In the genomic region with DNA sequence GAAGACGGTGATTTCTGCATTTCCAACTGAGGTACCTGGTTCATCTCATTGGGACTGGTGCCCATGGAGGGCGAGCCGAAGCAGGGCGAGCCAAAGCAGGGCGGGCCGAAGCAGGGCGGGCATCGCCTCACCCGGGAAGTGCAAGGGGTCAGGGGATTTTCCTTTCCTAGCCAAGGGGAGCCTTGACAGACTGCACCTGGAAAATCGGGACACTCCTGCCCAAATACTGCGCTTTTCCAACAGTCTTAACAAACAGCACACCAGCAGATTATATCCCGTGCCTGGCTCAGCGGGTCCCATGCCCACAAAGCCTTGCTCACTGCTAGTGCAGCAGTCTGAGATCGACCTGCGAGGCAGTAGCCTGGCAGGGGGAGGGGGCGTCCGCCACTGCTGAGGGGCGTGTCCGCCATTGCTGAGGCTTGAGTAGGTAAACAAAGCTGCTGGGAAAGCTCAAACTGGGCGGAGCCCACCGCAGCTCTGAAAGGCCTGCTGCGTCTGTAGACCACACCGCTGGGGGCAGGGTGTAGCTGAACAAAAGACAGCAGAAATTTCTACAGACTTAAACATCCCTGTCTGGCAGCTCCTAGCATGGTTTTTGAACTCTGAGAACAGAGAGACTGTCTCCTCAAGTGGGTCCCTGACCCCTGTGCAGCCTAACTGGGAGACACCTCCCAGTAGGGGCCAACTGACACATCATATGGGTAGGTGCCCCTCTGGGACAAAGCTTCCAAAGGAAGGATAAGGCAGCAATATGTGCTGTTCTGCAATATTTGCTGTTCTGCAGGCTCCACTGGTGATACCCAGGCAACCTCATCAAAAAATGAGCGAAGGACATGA, we compare ENCODE assay signal across 1 cellular context.
A peak's percentile ranks its signal among the peaks of the same experiment; 100 is the strongest.
TF ChIP-seq lines count a peak whose summit lies in the region.

No MANE protein-coding gene starts in this region.

TF ChIP-seq in HepG2, 621 proteins besides CTCF, POLR2A, EP300 and RAD21 (continued from another document and continues in another):
- peak; percentile 84; the same call in 1 of the 2 replicates for TF ChIP-seq NFKBIZ (CRISPR knock-in tag; IDR thresholded peaks at IDR 0.05)
- TF ChIP-seq, protein P1, sequence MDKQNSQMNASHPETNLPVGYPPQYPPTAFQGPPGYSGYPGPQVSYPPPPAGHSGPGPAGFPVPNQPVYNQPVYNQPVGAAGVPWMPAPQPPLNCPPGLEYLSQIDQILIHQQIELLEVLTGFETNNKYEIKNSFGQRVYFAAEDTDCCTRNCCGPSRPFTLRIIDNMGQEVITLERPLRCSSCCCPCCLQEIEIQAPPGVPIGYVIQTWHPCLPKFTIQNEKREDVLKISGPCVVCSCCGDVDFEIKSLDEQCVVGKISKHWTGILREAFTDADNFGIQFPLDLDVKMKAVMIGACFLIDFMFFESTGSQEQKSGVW (CRISPR knock-in tag; IDR thresholded peaks at IDR 0.05; ENCODE audit: borderline replicate concordance), result no peak
- no peak for TF ChIP-seq ZNF430 (CRISPR knock-in tag; IDR thresholded peaks at IDR 0.05)
- peak; percentile 22; the same call in 1 of the 2 replicates for TF ChIP-seq ZNF563 (CRISPR knock-in tag; IDR thresholded peaks at IDR 0.05)
- TF ChIP-seq MBNL3 (CRISPR knock-in tag; conservative IDR thresholded peaks at IDR 0.05), result no peak
- TF ChIP-seq NFKB2 (CRISPR knock-in tag; IDR thresholded peaks at IDR 0.05; ENCODE audit: borderline replicate concordance), result peak; percentile 78; the same call in 1 of the 2 replicates
- no peak for TF ChIP-seq GFI1 (CRISPR knock-in tag; IDR thresholded peaks at IDR 0.05; ENCODE audit: borderline replicate concordance)
- no peak for TF ChIP-seq ZSCAN21 (CRISPR knock-in tag; IDR thresholded peaks at IDR 0.05; ENCODE audit: borderline replicate concordance)
- TF ChIP-seq ASH2L (IDR thresholded peaks at IDR 0.05; ENCODE audit: insufficient read length, low read depth, low read length), result peak; percentile 46
- no peak for TF ChIP-seq RBAK (CRISPR knock-in tag; IDR thresholded peaks at IDR 0.05)
- TF ChIP-seq ZNF431 (CRISPR knock-in tag; IDR thresholded peaks at IDR 0.05; ENCODE audit: borderline replicate concordance, low read depth), result no peak
- no peak for TF ChIP-seq ZFP37 (CRISPR knock-in tag; IDR thresholded peaks at IDR 0.05; ENCODE audit: borderline replicate concordance)
- TF ChIP-seq MEF2D (CRISPR knock-in tag; IDR thresholded peaks at IDR 0.05), result no peak
- no peak for TF ChIP-seq THYN1 (CRISPR knock-in tag; IDR thresholded peaks at IDR 0.05; ENCODE audit: borderline replicate concordance, low read depth)
- peak; percentile 85 for TF ChIP-seq MYC (CRISPR knock-in tag; IDR thresholded peaks at IDR 0.05; ENCODE audit: borderline replicate concordance)
- TF ChIP-seq SALL1 (CRISPR knock-in tag; IDR thresholded peaks at IDR 0.05), result peak; percentile 84; the same call in 1 of the 2 replicates
- TF ChIP-seq ZNF33B (CRISPR knock-in tag; IDR thresholded peaks at IDR 0.05), result peak; percentile 47; the same call in 1 of the 2 replicates
- no peak for TF ChIP-seq SP140L (CRISPR knock-in tag; IDR thresholded peaks at IDR 0.05; ENCODE audit: borderline replicate concordance)
- TF ChIP-seq POLR2AphosphoS2 (IDR thresholded peaks at IDR 0.05; ENCODE audit: low read depth, low read length), result no peak
- TF ChIP-seq, protein P2, sequence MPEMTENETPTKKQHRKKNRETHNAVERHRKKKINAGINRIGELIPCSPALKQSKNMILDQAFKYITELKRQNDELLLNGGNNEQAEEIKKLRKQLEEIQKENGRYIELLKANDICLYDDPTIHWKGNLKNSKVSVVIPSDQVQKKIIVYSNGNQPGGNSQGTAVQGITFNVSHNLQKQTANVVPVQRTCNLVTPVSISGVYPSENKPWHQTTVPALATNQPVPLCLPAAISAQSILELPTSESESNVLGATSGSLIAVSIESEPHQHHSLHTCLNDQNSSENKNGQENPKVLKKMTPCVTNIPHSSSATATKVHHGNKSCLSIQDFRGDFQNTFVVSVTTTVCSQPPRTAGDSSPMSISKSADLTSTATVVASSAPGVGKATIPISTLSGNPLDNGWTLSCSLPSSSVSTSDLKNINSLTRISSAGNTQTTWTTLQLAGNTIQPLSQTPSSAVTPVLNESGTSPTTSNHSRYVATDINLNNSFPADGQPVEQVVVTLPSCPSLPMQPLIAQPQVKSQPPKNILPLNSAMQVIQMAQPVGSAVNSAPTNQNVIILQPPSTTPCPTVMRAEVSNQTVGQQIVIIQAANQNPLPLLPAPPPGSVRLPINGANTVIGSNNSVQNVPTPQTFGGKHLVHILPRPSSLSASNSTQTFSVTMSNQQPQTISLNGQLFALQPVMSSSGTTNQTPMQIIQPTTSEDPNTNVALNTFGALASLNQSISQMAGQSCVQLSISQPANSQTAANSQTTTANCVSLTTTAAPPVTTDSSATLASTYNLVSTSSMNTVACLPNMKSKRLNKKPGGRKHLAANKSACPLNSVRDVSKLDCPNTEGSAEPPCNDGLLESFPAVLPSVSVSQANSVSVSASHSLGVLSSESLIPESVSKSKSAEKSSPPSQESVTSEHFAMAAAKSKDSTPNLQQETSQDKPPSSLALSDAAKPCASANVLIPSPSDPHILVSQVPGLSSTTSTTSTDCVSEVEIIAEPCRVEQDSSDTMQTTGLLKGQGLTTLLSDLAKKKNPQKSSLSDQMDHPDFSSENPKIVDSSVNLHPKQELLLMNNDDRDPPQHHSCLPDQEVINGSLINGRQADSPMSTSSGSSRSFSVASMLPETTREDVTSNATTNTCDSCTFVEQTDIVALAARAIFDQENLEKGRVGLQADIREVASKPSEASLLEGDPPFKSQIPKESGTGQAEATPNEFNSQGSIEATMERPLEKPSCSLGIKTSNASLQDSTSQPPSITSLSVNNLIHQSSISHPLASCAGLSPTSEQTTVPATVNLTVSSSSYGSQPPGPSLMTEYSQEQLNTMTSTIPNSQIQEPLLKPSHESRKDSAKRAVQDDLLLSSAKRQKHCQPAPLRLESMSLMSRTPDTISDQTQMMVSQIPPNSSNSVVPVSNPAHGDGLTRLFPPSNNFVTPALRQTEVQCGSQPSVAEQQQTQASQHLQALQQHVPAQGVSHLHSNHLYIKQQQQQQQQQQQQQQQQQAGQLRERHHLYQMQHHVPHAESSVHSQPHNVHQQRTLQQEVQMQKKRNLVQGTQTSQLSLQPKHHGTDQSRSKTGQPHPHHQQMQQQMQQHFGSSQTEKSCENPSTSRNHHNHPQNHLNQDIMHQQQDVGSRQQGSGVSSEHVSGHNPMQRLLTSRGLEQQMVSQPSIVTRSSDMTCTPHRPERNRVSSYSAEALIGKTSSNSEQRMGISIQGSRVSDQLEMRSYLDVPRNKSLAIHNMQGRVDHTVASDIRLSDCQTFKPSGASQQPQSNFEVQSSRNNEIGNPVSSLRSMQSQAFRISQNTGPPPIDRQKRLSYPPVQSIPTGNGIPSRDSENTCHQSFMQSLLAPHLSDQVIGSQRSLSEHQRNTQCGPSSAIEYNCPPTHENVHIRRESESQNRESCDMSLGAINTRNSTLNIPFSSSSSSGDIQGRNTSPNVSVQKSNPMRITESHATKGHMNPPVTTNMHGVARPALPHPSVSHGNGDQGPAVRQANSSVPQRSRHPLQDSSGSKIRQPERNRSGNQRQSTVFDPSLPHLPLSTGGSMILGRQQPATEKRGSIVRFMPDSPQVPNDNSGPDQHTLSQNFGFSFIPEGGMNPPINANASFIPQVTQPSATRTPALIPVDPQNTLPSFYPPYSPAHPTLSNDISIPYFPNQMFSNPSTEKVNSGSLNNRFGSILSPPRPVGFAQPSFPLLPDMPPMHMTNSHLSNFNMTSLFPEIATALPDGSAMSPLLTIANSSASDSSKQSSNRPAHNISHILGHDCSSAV (CRISPR knock-in tag; IDR thresholded peaks at IDR 0.05; ENCODE audit: borderline replicate concordance), result no peak
- no peak; the same call in 1 of the 2 replicates for TF ChIP-seq TBP (CRISPR knock-in tag; IDR thresholded peaks at IDR 0.05)
- TF ChIP-seq HIVEP1 (CRISPR knock-in tag; IDR thresholded peaks at IDR 0.05), result no peak; the same call in 1 of the 2 replicates
- TF ChIP-seq NCOA2 (CRISPR knock-in tag; IDR thresholded peaks at IDR 0.05), result peak; percentile 73; the same call in 1 of the 2 replicates
- peak; percentile 82; the same call in 1 of the 2 replicates for TF ChIP-seq ZNF292 (CRISPR knock-in tag; IDR thresholded peaks at IDR 0.05; ENCODE audit: borderline replicate concordance, low read depth)
- TF ChIP-seq FOXA1 (IDR thresholded peaks at IDR 0.05), result 0 out of 2 replicates have a peak, but pooled peaks have one; percentile 3
- peak; percentile 98 for TF ChIP-seq FOXA1 (CRISPR knock-in tag; IDR thresholded peaks at IDR 0.05)
- TF ChIP-seq, protein P3, sequence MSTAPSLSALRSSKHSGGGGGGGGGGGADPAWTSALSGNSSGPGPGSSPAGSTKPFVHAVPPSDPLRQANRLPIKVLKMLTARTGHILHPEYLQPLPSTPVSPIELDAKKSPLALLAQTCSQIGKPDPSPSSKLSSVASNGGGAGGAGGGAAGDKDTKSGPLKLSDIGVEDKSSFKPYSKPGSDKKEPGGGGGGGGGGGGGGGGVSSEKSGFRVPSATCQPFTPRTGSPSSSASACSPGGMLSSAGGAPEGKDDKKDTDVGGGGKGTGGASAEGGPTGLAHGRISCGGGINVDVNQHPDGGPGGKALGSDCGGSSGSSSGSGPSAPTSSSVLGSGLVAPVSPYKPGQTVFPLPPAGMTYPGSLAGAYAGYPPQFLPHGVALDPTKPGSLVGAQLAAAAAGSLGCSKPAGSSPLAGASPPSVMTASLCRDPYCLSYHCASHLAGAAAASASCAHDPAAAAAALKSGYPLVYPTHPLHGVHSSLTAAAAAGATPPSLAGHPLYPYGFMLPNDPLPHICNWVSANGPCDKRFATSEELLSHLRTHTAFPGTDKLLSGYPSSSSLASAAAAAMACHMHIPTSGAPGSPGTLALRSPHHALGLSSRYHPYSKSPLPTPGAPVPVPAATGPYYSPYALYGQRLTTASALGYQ (CRISPR knock-in tag; IDR thresholded peaks at IDR 0.05), result peak; percentile 49; the same call in 1 of the 2 replicates
- TF ChIP-seq, protein P4, sequence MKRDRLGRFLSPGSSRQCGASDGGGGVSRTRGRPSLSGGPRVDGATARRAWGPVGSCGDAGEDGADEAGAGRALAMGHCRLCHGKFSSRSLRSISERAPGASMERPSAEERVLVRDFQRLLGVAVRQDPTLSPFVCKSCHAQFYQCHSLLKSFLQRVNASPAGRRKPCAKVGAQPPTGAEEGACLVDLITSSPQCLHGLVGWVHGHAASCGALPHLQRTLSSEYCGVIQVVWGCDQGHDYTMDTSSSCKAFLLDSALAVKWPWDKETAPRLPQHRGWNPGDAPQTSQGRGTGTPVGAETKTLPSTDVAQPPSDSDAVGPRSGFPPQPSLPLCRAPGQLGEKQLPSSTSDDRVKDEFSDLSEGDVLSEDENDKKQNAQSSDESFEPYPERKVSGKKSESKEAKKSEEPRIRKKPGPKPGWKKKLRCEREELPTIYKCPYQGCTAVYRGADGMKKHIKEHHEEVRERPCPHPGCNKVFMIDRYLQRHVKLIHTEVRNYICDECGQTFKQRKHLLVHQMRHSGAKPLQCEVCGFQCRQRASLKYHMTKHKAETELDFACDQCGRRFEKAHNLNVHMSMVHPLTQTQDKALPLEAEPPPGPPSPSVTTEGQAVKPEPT (CRISPR knock-in tag; IDR thresholded peaks at IDR 0.05; ENCODE audit: low read depth), result no peak
- TF ChIP-seq SRF (IDR thresholded peaks at IDR 0.05; ENCODE audit: low read depth, low read length), result no peak
- peak; percentile 60 for TF ChIP-seq STAG1 (CRISPR knock-in tag; IDR thresholded peaks at IDR 0.05)
- TF ChIP-seq, protein P5, sequence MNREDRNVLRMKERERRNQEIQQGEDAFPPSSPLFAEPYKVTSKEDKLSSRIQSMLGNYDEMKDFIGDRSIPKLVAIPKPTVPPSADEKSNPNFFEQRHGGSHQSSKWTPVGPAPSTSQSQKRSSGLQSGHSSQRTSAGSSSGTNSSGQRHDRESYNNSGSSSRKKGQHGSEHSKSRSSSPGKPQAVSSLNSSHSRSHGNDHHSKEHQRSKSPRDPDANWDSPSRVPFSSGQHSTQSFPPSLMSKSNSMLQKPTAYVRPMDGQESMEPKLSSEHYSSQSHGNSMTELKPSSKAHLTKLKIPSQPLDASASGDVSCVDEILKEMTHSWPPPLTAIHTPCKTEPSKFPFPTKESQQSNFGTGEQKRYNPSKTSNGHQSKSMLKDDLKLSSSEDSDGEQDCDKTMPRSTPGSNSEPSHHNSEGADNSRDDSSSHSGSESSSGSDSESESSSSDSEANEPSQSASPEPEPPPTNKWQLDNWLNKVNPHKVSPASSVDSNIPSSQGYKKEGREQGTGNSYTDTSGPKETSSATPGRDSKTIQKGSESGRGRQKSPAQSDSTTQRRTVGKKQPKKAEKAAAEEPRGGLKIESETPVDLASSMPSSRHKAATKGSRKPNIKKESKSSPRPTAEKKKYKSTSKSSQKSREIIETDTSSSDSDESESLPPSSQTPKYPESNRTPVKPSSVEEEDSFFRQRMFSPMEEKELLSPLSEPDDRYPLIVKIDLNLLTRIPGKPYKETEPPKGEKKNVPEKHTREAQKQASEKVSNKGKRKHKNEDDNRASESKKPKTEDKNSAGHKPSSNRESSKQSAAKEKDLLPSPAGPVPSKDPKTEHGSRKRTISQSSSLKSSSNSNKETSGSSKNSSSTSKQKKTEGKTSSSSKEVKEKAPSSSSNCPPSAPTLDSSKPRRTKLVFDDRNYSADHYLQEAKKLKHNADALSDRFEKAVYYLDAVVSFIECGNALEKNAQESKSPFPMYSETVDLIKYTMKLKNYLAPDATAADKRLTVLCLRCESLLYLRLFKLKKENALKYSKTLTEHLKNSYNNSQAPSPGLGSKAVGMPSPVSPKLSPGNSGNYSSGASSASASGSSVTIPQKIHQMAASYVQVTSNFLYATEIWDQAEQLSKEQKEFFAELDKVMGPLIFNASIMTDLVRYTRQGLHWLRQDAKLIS (CRISPR knock-in tag; IDR thresholded peaks at IDR 0.05), result no peak
- TF ChIP-seq, protein P6, sequence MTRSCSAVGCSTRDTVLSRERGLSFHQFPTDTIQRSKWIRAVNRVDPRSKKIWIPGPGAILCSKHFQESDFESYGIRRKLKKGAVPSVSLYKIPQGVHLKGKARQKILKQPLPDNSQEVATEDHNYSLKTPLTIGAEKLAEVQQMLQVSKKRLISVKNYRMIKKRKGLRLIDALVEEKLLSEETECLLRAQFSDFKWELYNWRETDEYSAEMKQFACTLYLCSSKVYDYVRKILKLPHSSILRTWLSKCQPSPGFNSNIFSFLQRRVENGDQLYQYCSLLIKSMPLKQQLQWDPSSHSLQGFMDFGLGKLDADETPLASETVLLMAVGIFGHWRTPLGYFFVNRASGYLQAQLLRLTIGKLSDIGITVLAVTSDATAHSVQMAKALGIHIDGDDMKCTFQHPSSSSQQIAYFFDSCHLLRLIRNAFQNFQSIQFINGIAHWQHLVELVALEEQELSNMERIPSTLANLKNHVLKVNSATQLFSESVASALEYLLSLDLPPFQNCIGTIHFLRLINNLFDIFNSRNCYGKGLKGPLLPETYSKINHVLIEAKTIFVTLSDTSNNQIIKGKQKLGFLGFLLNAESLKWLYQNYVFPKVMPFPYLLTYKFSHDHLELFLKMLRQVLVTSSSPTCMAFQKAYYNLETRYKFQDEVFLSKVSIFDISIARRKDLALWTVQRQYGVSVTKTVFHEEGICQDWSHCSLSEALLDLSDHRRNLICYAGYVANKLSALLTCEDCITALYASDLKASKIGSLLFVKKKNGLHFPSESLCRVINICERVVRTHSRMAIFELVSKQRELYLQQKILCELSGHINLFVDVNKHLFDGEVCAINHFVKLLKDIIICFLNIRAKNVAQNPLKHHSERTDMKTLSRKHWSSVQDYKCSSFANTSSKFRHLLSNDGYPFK (CRISPR knock-in tag; IDR thresholded peaks at IDR 0.05; ENCODE audit: borderline replicate concordance), result peak; percentile 60
- peak; percentile 97 for TF ChIP-seq HOXA3 (CRISPR knock-in tag; IDR thresholded peaks at IDR 0.05)
- peak; percentile 95 for TF ChIP-seq ZMYM4 (CRISPR knock-in tag; IDR thresholded peaks at IDR 0.05)
- no peak for TF ChIP-seq CCAR2 (optimal IDR thresholded peaks at IDR 0.05; ENCODE audit: low read depth, low read length)
- TF ChIP-seq BORCS8-MEF2B (CRISPR knock-in tag; IDR thresholded peaks at IDR 0.05), result peak; percentile 79; the same call in 1 of the 2 replicates
